In genomic region chr12:63103489-63104131, GRCh38 we compare ENCODE assay signal across 1 cellular context.
TF ChIP-seq lines count a peak whose summit lies in the region.

No MANE protein-coding gene starts in this region.

TF ChIP-seq in endothelial cell of umbilical vein, 7 proteins besides CTCF, POLR2A, EP300 and RAD21:
- TF ChIP-seq MAX (IDR thresholded peaks at IDR 0.05; ENCODE audit: insufficient read depth, insufficient read length), result no peak
- TF ChIP-seq EZH2 (IDR thresholded peaks at IDR 0.05; ENCODE audit: borderline replicate concordance, low read depth, low read length, severe bottlenecking), result no peak
- no peak for TF ChIP-seq GATA2 (IDR thresholded peaks at IDR 0.05; ENCODE audit: insufficient read depth, insufficient read length, low read depth, low read length)
- TF ChIP-seq POLR2AphosphoS5 (IDR thresholded peaks at IDR 0.05; ENCODE audit: insufficient read depth, low read depth, low read length), result no peak
- no peak for TF ChIP-seq MYC (IDR thresholded peaks at IDR 0.05; ENCODE audit: low read depth, low read length)
- TF ChIP-seq FOS (IDR thresholded peaks at IDR 0.05; ENCODE audit: borderline replicate concordance, insufficient read depth, low read length), result no peak
- TF ChIP-seq JUN (IDR thresholded peaks at IDR 0.05; ENCODE audit: borderline replicate concordance, insufficient read depth, insufficient read length, low read depth), result no peak
